ENCODE assay signal across 10 cellular contexts in genomic region chr12:116320839-116321238, GRCh38. TPM values are rescaled to one million over a fixed set of nuclear protein-coding genes. Genes with fewer than 3 reads are reported as not detected.
A peak's percentile ranks its signal among the peaks of the same experiment; 100 is the strongest.
DNase-seq lines count a peak whose midpoint lies in the region; ATAC-seq and TF ChIP-seq lines count a peak whose summit lies in the region.
"Had no signal": no experiment of that assay in that cellular context is flagged by ENCODE, and none has a peak within 500 bp of the region (broad histone marks: within the 10 kb centered on the region; RNA-seq: fewer than 3 reads in every experiment).

No MANE protein-coding gene starts in this region.

- H3K27ac ChIP-seq in mesenchymal stem cell (ENCODE audit: low read length, poor library complexity, severe bottlenecking) (no peak overlapping the region), uterus (peak overlapping the region; percentile 79 to 87), OCI-LY7 (ENCODE audit: low read depth, low read length, poor library complexity, severe bottlenecking) (no peak overlapping the region)

- DNase-seq in Right ventricle myocardium inferior (ENCODE audit: missing footprints) (no peak), cardiac septum (ENCODE audit: low spot score) (no peak), dermis blood vessel endothelial cell (peak; percentile 15), mesenchymal stem cell (no peak), uterus (no peak), OCI-LY7 (ENCODE audit: low spot score) (no peak)
- no peak for DNase-seq in activated CD4-positive, CD25-positive, alpha-beta regulatory T cell (lab: John Stamatoyannopoulos, UW)
- DNase-seq: NCI-H510A treated with DMSO at 0.1 percent for 48 hours, SIG-M5 had no signal

- no peak overlapping the region for H3K4me2 ChIP-seq in mesenchymal stem cell (ENCODE audit: low read length, poor library complexity, severe bottlenecking)
- H3K4me2 ChIP-seq in OCI-LY7 (ENCODE audit: low read length): no peak overlapping the region

- H2AFZ ChIP-seq in mesenchymal stem cell (ENCODE audit: low read depth, low read length) (no peak overlapping the region), OCI-LY7 (ENCODE audit: low read length) (no peak overlapping the region)

- POLR2A ChIA-PET in OCI-LY7 (lab: Charles Lee): no interaction called here

- no peak overlapping the region for H2BK5ac ChIP-seq in mesenchymal stem cell (ENCODE audit: low read depth, low read length, poor library complexity, severe bottlenecking)

- no peak overlapping the region for H2AK5ac ChIP-seq in mesenchymal stem cell (ENCODE audit: low read length, severe bottlenecking)

- H4K20me1 ChIP-seq in OCI-LY7 (ENCODE audit: insufficient read depth, low read length): no peaks in the 10 kb centered on the region

- H3K9me3 ChIP-seq in mesenchymal stem cell (ENCODE audit: control insufficient read depth, low read length): peaks cover 3% of the 10 kb centered on the region
- H3K9me3 ChIP-seq in uterus: no peaks in the 10 kb centered on the region
- no peaks in the 10 kb centered on the region for H3K9me3 ChIP-seq in OCI-LY7 (ENCODE audit: low read length)

- H3K4ac ChIP-seq in mesenchymal stem cell (ENCODE audit: low read depth in 1 of 2, low read length in 2 of 2): peak overlapping the region in 1 of 2 experiments; percentile 7

- WGBS in mesenchymal stem cell: 95% methylated on average over 2 of the region's 3 CpGs

- H2BK120ac ChIP-seq in mesenchymal stem cell (ENCODE audit: low read depth, low read length): no peak overlapping the region

- peak overlapping the region; percentile 26 for H2BK15ac ChIP-seq in mesenchymal stem cell (ENCODE audit: low read depth, poor library complexity, severe bottlenecking)

- no peaks in the 10 kb centered on the region for H3K79me1 ChIP-seq in mesenchymal stem cell (replicated peaks; ENCODE audit: low read length, poor library complexity, severe bottlenecking)

- H3K4me3 ChIP-seq in mesenchymal stem cell (ENCODE audit: insufficient read depth in 1 of 2, low read depth in 1 of 2, low read length in 2 of 2) (peak overlapping the region in 1 of 2 experiments; percentile 1), uterus (no peak overlapping the region), OCI-LY7 (ENCODE audit: low read depth, low read length, poor library complexity, severe bottlenecking) (no peak overlapping the region)

- no peak overlapping the region for H3K18ac ChIP-seq in mesenchymal stem cell (ENCODE audit: low read depth in 1 of 2, low read length in 2 of 2)

- intact Hi-C loops in Right ventricle myocardium inferior (cut with DNase I): no loop called here
- intact Hi-C loops in cardiac septum (cut with DNase I): no loop called here
- intact Hi-C loops in uterus (cut with DNase I; ENCODE audit: low total_unique reads): no loop called here
- intact Hi-C loops in OCI-LY7 (cut with micrococcal nuclease; ENCODE audit: unreplicated experiment): no loop called here

- no peak for TF ChIP-seq CTCF in uterus (IDR thresholded peaks at IDR 0.05)
- no peak for TF ChIP-seq CTCF in OCI-LY7 (conservative IDR thresholded peaks at IDR 0.05; ENCODE audit: low read length)

- no TSS peak for BruUV-seq in OCI-LY7 (replicated peaks; lab: Mats Ljungman, UMichigan)

- H3K79me2 ChIP-seq in OCI-LY7 (ENCODE audit: insufficient read depth, low read depth, low read length): no peaks in the 10 kb centered on the region

- H2BK12ac ChIP-seq in mesenchymal stem cell (ENCODE audit: low read length in 2 of 2): peak overlapping the region; percentile 23 to 28

- H3K36me3 ChIP-seq in mesenchymal stem cell (ENCODE audit: control insufficient read depth in 1 of 2, insufficient read depth in 2 of 2, low read depth in 1 of 2, low read length in 2 of 2) (no peaks in the 10 kb centered on the region), uterus (no peaks in the 10 kb centered on the region), OCI-LY7 (ENCODE audit: insufficient read depth, low read length) (no peaks in the 10 kb centered on the region)

- no peak for TF ChIP-seq POLR2A in uterus (IDR thresholded peaks at IDR 0.05)

- ATAC-seq in Right ventricle myocardium inferior (peak; percentile 33), HG03469 (IDR thresholded peaks at IDR 0.05; ENCODE audit: unreplicated experiment) (no peak)

- H3K4me1 ChIP-seq in mesenchymal stem cell (ENCODE audit: control insufficient read depth, insufficient read depth, low read depth, low read length) (no peaks in the 10 kb centered on the region), uterus (peaks cover 17 to 22% of the 10 kb centered on the region in 2 donors), OCI-LY7 (ENCODE audit: insufficient read depth, low read length, poor library complexity, severe bottlenecking) (peaks cover 5% of the 10 kb centered on the region)

- CTCF ChIA-PET in OCI-LY7 (lab: Charles Lee; ENCODE audit: unreplicated experiment): no interaction called here

- no peak overlapping the region for H4K91ac ChIP-seq in mesenchymal stem cell (ENCODE audit: low read length)

- no peak overlapping the region for H3K23ac ChIP-seq in mesenchymal stem cell (ENCODE audit: low read length in 2 of 2)

- peak overlapping the region; percentile 86 for H3K9ac ChIP-seq in mesenchymal stem cell (ENCODE audit: low read length)

- H3K14ac ChIP-seq in mesenchymal stem cell (ENCODE audit: low read length in 2 of 2): no peak overlapping the region

- H3K27me3 ChIP-seq in mesenchymal stem cell (ENCODE audit: control insufficient read depth in 1 of 2, insufficient read depth in 1 of 2, low read length in 2 of 2) (peaks cover 0 to 3% of the 10 kb centered on the region in 2 experiments), uterus (no peaks in the 10 kb centered on the region)

- no peak overlapping the region for H4K8ac ChIP-seq in mesenchymal stem cell (ENCODE audit: low read length)

- no peaks in the 10 kb centered on the region for H3K9me2 ChIP-seq in OCI-LY7 (ENCODE audit: insufficient read depth, low read length)

RNA-seq across cellular contexts. Expression of gene MED13L, which starts 43.3 kb away (rescaled TPM):
- total RNA-seq in Right ventricle myocardium inferior (59.8 TPM), cardiac septum (74.5 TPM), dermis blood vessel endothelial cell (93.3 and 115 TPM in 2 replicates), uterus (100 to 1,000 TPM; 189 to 314 (median 254) TPM), OCI-LY7 (2022) (39.3 and 40.1 TPM in 2 replicates)
- polyA plus RNA-seq in mesenchymal stem cell (2013, experiment 1 of 2): 24.7 TPM
- polyA plus RNA-seq in mesenchymal stem cell (2013, experiment 2 of 2): 25.6 TPM
- total RNA-seq in OCI-LY7 (2014; rRNA removed; shearing (Covaris generic)): 20.1 and 25.7 TPM in 2 replicates

Comparison
In these comparisons a context has a peak if more than half of its experiments do, and no peak if none do; other contexts are left out.
1. H3K27ac ChIP-seq: peak in uterus (2 of 2); none in mesenchymal stem cell (single experiment) and OCI-LY7 (single experiment).